ENCODE assay signal across 13 cellular contexts in genomic region chr11:17015639-17016125, GRCh38. TPM values are rescaled to one million over a fixed set of nuclear protein-coding genes. Genes with fewer than 3 reads are reported as not detected.
A peak's percentile ranks its signal among the peaks of the same experiment; 100 is the strongest.
DNase-seq lines count a peak whose midpoint lies in the region; ATAC-seq and TF ChIP-seq lines count a peak whose summit lies in the region.
"Had no signal": no experiment of that assay in that cellular context is flagged by ENCODE, and none has a peak within 500 bp of the region (broad histone marks: within the 10 kb centered on the region; RNA-seq: fewer than 3 reads in every experiment).

No MANE protein-coding gene starts in this region.

- TF ChIP-seq CTCF in left ventricle myocardium inferior (IDR thresholded peaks at IDR 0.05; ENCODE audit: borderline replicate concordance) (no peak), mesothelial cell of epicardium (IDR thresholded peaks at IDR 0.05; ENCODE audit: unreplicated experiment) (no peak)

- H3K27me3 Mint-ChIP-seq in activated T-helper 17 cell treated with anti-CD3 and anti-CD28 coated beads, Interleukin-2, amount 50 U/mL, for 72 hours = peaks cover 13% of the 10 kb centered on the region
- peaks cover 20% of the 10 kb centered on the region for H3K27me3 Mint-ChIP-seq in mesothelial cell of epicardium (ENCODE audit: low read depth)

- peaks cover 21% of the 10 kb centered on the region for H3K27me3 ChIP-seq in left ventricle myocardium inferior (ENCODE audit: low read depth)

- no peaks in the 10 kb centered on the region for H3K9me3 Mint-ChIP-seq in activated T-helper 17 cell treated with anti-CD3 and anti-CD28 coated beads, Interleukin-2, amount 50 U/mL, for 72 hours
- H3K9me3 Mint-ChIP-seq in mesothelial cell of epicardium = no peaks in the 10 kb centered on the region
- H3K9me3 Mint-ChIP-seq: activated naive CD4-positive, alpha-beta T cell treated with anti-CD3 and anti-CD28 coated beads, Interleukin-2, amount 50 U/mL, for 24 hours had no signal

- H3K4me1 ChIP-seq in left ventricle myocardium inferior = peaks cover 20% of the 10 kb centered on the region
- H3K4me1 ChIP-seq: upper lobe of right lung had no signal

- H3K27ac ChIP-seq in left ventricle myocardium inferior (replicated peaks) = no peak overlapping the region
- H3K27ac ChIP-seq: BLaER1 treated with 17β-estradiol and CSF1 and Interleukin-3, amounts not matched to agents 10 nM and 100 nM; upper lobe of right lung had no signal

- H3K4me3 Mint-ChIP-seq in activated T-helper 17 cell treated with anti-CD3 and anti-CD28 coated beads, Interleukin-2, amount 50 U/mL, for 72 hours = peak overlapping the region; percentile 88
- peak overlapping the region; percentile 93 for H3K4me3 Mint-ChIP-seq in mesothelial cell of epicardium

- H3K36me3 ChIP-seq in left ventricle myocardium inferior = no peaks in the 10 kb centered on the region
- H3K36me3 ChIP-seq: BLaER1 treated with 17β-estradiol and CSF1 and Interleukin-3, amounts not matched to agents 10 nM and 100 nM; upper lobe of right lung had no signal

- peaks cover 5% of the 10 kb centered on the region for H3K36me3 Mint-ChIP-seq in activated T-helper 17 cell treated with anti-CD3 and anti-CD28 coated beads, Interleukin-2, amount 50 U/mL, for 72 hours (ENCODE audit: low read depth)
- no peaks in the 10 kb centered on the region for H3K36me3 Mint-ChIP-seq in mesothelial cell of epicardium
- H3K36me3 Mint-ChIP-seq: activated naive CD4-positive, alpha-beta T cell treated with anti-CD3 and anti-CD28 coated beads, Interleukin-2, amount 50 U/mL, for 24 hours had no signal

- DNase-seq in left ventricle myocardium inferior = peak; percentile 24
- DNase-seq in Right ventricle myocardium inferior (ENCODE audit: missing footprints) = no peak
- DNase-seq in mesothelial cell of epicardium (ENCODE audit: low spot score in 2 of 2, unreplicated experiment in 2 of 2) = no peak
- DNase-seq in HPDE6-E6E7 (ENCODE audit: extremely low spot score) = no peak
- DNase-seq: GOT3, mammary epithelial cell, upper lobe of right lung had no signal

- H3K9me3 ChIP-seq in left ventricle myocardium inferior (replicated peaks) = no peaks in the 10 kb centered on the region
- H3K9me3 ChIP-seq: upper lobe of right lung had no signal

- H3K27ac Mint-ChIP-seq in activated T-helper 17 cell treated with anti-CD3 and anti-CD28 coated beads, Interleukin-2, amount 50 U/mL, for 72 hours = no peak overlapping the region
- no peak overlapping the region for H3K27ac Mint-ChIP-seq in mesothelial cell of epicardium

- intact Hi-C loops in left ventricle myocardium inferior (cut with micrococcal nuclease) (loop anchor here (10.0 kb wide), 1 partner anchor 49 kb away; no protein-coding TSS in a partner anchor), Right ventricle myocardium inferior (cut with DNase I) (no loop called here)

- ATAC-seq in Right ventricle myocardium inferior (no peak), GM18861 (IDR thresholded peaks at IDR 0.05; ENCODE audit: unreplicated experiment) (no peak), HG02642 (IDR thresholded peaks at IDR 0.05; ENCODE audit: poor library complexity, unreplicated experiment) (no peak), HG03108 (IDR thresholded peaks at IDR 0.05; ENCODE audit: unreplicated experiment) (no peak)
- no peak for ATAC-seq in activated T-helper 17 cell treated with anti-CD3 and anti-CD28 coated beads, Interleukin-2, amount 50 U/mL, for 72 hours (replicated peaks)

- no peak overlapping the region for H3K4me3 ChIP-seq in left ventricle myocardium inferior

- H3K4me1 Mint-ChIP-seq in activated T-helper 17 cell treated with anti-CD3 and anti-CD28 coated beads, Interleukin-2, amount 50 U/mL, for 72 hours = peaks cover 4% of the 10 kb centered on the region
- H3K4me1 Mint-ChIP-seq in mesothelial cell of epicardium = peaks cover 11% of the 10 kb centered on the region

RNA-seq across cellular contexts. Expression of gene PLEKHA7, which starts 1.5 kb away (rescaled TPM):
- total RNA-seq in left ventricle myocardium inferior = 33.2 TPM
- total RNA-seq in Right ventricle myocardium inferior = 18.3 TPM
- total RNA-seq in activated T-helper 17 cell treated with anti-CD3 and anti-CD28 coated beads, Interleukin-2, amount 50 U/mL, for 72 hours = 10 to 100 TPM in 1 of 2 donors, 1 to 10 TPM in 1; 2.7 to 35.2 TPM
- 23.9 to 30.5 TPM (median 30.5 TPM) in 3 replicates for total RNA-seq in mesothelial cell of epicardium
